In genomic region chr22:37283393-37283937, GRCh38 we compare ENCODE assay signal across 9 cellular contexts. TPM values are rescaled to one million over a fixed set of nuclear protein-coding genes. Genes with fewer than 3 reads are reported as not detected.
DNase-seq lines count a peak whose midpoint lies in the region; ATAC-seq and TF ChIP-seq lines count a peak whose summit lies in the region.
"Had no signal": no experiment of that assay in that cellular context is flagged by ENCODE, and none has a peak within 500 bp of the region (broad histone marks: within the 10 kb centered on the region; RNA-seq: fewer than 3 reads in every experiment).

No MANE protein-coding gene starts in this region.

- intact Hi-C loops in CD8-positive, alpha-beta T cell (cut with DNase I, micrococcal nuclease): loop anchor here in 1 of 2 experiments (2.0 kb wide), 2 partner anchors 17 to 33 kb away; no protein-coding TSS in a partner anchor
- intact Hi-C loops in OCI-LY7 (cut with micrococcal nuclease; ENCODE audit: unreplicated experiment): no loop called here
- intact Hi-C loops in ascending aorta (cut with DNase I): no loop called here
- intact Hi-C loops in A673 (cut with micrococcal nuclease; ENCODE audit: unreplicated experiment): no loop called here

- H3K36me3 ChIP-seq in CD8-positive, alpha-beta T cell (ENCODE audit: insufficient read depth, low read length): peaks cover 19% of the 10 kb centered on the region
- peaks cover 3% of the 10 kb centered on the region; the same call in 1 of the 2 replicates for H3K36me3 ChIP-seq in OCI-LY7 (ENCODE audit: insufficient read depth, low read length)
- H3K36me3 ChIP-seq in ascending aorta: no peaks in the 10 kb centered on the region
- no peaks in the 10 kb centered on the region for H3K36me3 ChIP-seq in muscle layer of duodenum (ENCODE audit: control insufficient read depth in 1 of 2, insufficient read depth in 2 of 2, low read length in 2 of 2)
- no peaks in the 10 kb centered on the region for H3K36me3 ChIP-seq in A673 (ENCODE audit: insufficient read depth, low read length, poor library complexity, severe bottlenecking)

- peak in 4 of 7 experiments; percentile 49 to 80 (median 64) for DNase-seq in CD8-positive, alpha-beta T cell
- DNase-seq in OCI-LY7 (ENCODE audit: low spot score) (peak; percentile 56), ascending aorta (ENCODE audit: low spot score in 2 of 2) (no peak), A673 (ENCODE audit: low spot score) (no peak), T1000 (lab: John Stamatoyannopoulos, UW) (no peak), NCI-H2196 treated with DMSO at 0.1 percent for 48 hours (lab: John Stamatoyannopoulos, UW; ENCODE audit: unreplicated experiment) (no peak)
- DNase-seq: NCI-H1417 treated with DMSO at 0.1 percent for 48 hours had no signal

- POLR2A ChIA-PET in CD8-positive, alpha-beta T cell (lab: Charles Lee): interaction anchor here (0.7 to 2.6 kb wide), 5 partner anchors 13 to 26 kb away, joined by 3 to 12 read pairs (median 4); no protein-coding TSS in a partner anchor
- POLR2A ChIA-PET in OCI-LY7 (lab: Charles Lee) (interaction anchor here (0.6 to 1.6 kb wide), 6 partner anchors 17 to 207 kb away, joined by 3 to 7 read pairs (median 5); no protein-coding TSS in a partner anchor), A673 (lab: Charles Lee; ENCODE audit: low non-redundant PET) (no interaction called here)

- no peaks in the 10 kb centered on the region for H3K9me3 ChIP-seq in CD8-positive, alpha-beta T cell (ENCODE audit: low read length)
- H3K9me3 ChIP-seq in OCI-LY7 (ENCODE audit: low read length) (no peaks in the 10 kb centered on the region), ascending aorta (no peaks in the 10 kb centered on the region), muscle layer of duodenum (ENCODE audit: control insufficient read depth in 1 of 2, low read length in 2 of 2) (no peaks in the 10 kb centered on the region), A673 (ENCODE audit: low read depth, low read length, poor library complexity, severe bottlenecking) (no peaks in the 10 kb centered on the region)

- no peaks in the 10 kb centered on the region for H3K9me2 ChIP-seq in OCI-LY7 (ENCODE audit: insufficient read depth, low read length)

- H3K4me1 ChIP-seq in CD8-positive, alpha-beta T cell (ENCODE audit: insufficient read depth, low read length): peaks cover 53% of the 10 kb centered on the region
- H3K4me1 ChIP-seq in OCI-LY7 (ENCODE audit: insufficient read depth, low read length, poor library complexity, severe bottlenecking) (peaks cover 56% of the 10 kb centered on the region), ascending aorta (no peaks in the 10 kb centered on the region), muscle layer of duodenum (ENCODE audit: control insufficient read depth in 1 of 2, insufficient read depth in 2 of 2, low read length in 2 of 2) (peaks cover 0 to 8% of the 10 kb centered on the region in 2 donors), A673 (ENCODE audit: insufficient read depth, low read length, poor library complexity, severe bottlenecking) (no peaks in the 10 kb centered on the region)

- H3K27me3 Mint-ChIP-seq in CD8-positive, alpha-beta T cell (ENCODE audit: low read depth): no peaks in the 10 kb centered on the region

- no peak for TF ChIP-seq CTCF in CD8-positive, alpha-beta T cell (IDR thresholded peaks at IDR 0.05)
- TF ChIP-seq CTCF in OCI-LY7 (conservative IDR thresholded peaks at IDR 0.05; ENCODE audit: low read length) (peak; percentile 72), ascending aorta (IDR thresholded peaks at IDR 0.05) (no peak), A673 (conservative IDR thresholded peaks at IDR 0.05; ENCODE audit: low read depth, low read length) (no peak)

- H3K4me3 ChIP-seq in CD8-positive, alpha-beta T cell (ENCODE audit: low read depth, low read length): peak overlapping the region; percentile 98
- H3K4me3 ChIP-seq in OCI-LY7 (ENCODE audit: low read depth, low read length, poor library complexity, severe bottlenecking) (peak overlapping the region; percentile 80), ascending aorta (peak overlapping the region; percentile 1 to 55), muscle layer of duodenum (ENCODE audit: low read depth in 1 of 2, low read length in 2 of 2) (peak overlapping the region; percentile 39 to 70), A673 (ENCODE audit: low read depth, low read length, poor library complexity, severe bottlenecking) (no peak overlapping the region)

- H3K27ac ChIP-seq in CD8-positive, alpha-beta T cell (ENCODE audit: low read depth, low read length): peak overlapping the region; percentile 84
- peak overlapping the region; percentile 89 for H3K27ac ChIP-seq in OCI-LY7 (ENCODE audit: low read depth, low read length, poor library complexity, severe bottlenecking)
- peak overlapping the region in 1 of 2 donors; percentile 33 for H3K27ac ChIP-seq in ascending aorta
- peak overlapping the region; percentile 84 for H3K27ac ChIP-seq in muscle layer of duodenum (ENCODE audit: low read length)
- no peak overlapping the region for H3K27ac ChIP-seq in A673 (ENCODE audit: low read depth, low read length, poor library complexity, severe bottlenecking)

- peaks cover 10% of the 10 kb centered on the region; the same call in 1 of the 2 replicates for H3K79me2 ChIP-seq in OCI-LY7 (ENCODE audit: insufficient read depth, low read depth, low read length)

- ATAC-seq in CD8-positive, alpha-beta T cell: no peak
- ATAC-seq in HG02938 (IDR thresholded peaks at IDR 0.05; ENCODE audit: unreplicated experiment): no peak

- no peak overlapping the region; the same call in 1 of the 2 replicates for H2AFZ ChIP-seq in OCI-LY7 (ENCODE audit: low read length)

- peak overlapping the region; percentile 89 for H3K4me3 Mint-ChIP-seq in CD8-positive, alpha-beta T cell

- H4K20me1 ChIP-seq in OCI-LY7 (ENCODE audit: insufficient read depth, low read length): no peaks in the 10 kb centered on the region

- peaks cover 67% of the 10 kb centered on the region for H3K4me1 Mint-ChIP-seq in CD8-positive, alpha-beta T cell (ENCODE audit: low read depth)

- CTCF ChIA-PET in CD8-positive, alpha-beta T cell (lab: Charles Lee): interaction anchor here (0.6 to 3.6 kb wide), 5 partner anchors 16 to 87 kb away, joined by 3 to 15 read pairs (median 5); no protein-coding TSS in a partner anchor
- CTCF ChIA-PET in OCI-LY7 (lab: Charles Lee; ENCODE audit: unreplicated experiment) (no interaction called here), A673 (lab: Charles Lee) (no interaction called here)

- peak overlapping the region; percentile 98 for H3K27ac Mint-ChIP-seq in CD8-positive, alpha-beta T cell

- no peaks in the 10 kb centered on the region for H3K9me3 Mint-ChIP-seq in CD8-positive, alpha-beta T cell

- H3K4me2 ChIP-seq in OCI-LY7 (ENCODE audit: low read length): peak overlapping the region; percentile 91

- H3K27me3 ChIP-seq in CD8-positive, alpha-beta T cell (ENCODE audit: insufficient read depth, low read length): no peaks in the 10 kb centered on the region
- H3K27me3 ChIP-seq in ascending aorta (peaks cover 6% of the 10 kb centered on the region), muscle layer of duodenum (ENCODE audit: low read depth, low read length) (no peaks in the 10 kb centered on the region), A673 (replicated peaks; ENCODE audit: insufficient read depth, low read depth, low read length, poor library complexity) (no peaks in the 10 kb centered on the region)

- H3K36me3 Mint-ChIP-seq in CD8-positive, alpha-beta T cell: peaks cover 50% of the 10 kb centered on the region

- no TSS peak for BruUV-seq in OCI-LY7 (replicated peaks; lab: Mats Ljungman, UMichigan)
- BruUV-seq in A673 (replicated peaks; lab: Mats Ljungman, UMichigan): no TSS peak

RNA-seq across cellular contexts. Expression of gene CYTH4, which starts 1.2 kb away (rescaled TPM):
- 100 to 1,000 TPM; 129 to 143 TPM for total RNA-seq in CD8-positive, alpha-beta T cell
- 20.6 and 35.0 TPM in 2 replicates for total RNA-seq in OCI-LY7 (2014; rRNA removed; shearing (Covaris generic))
- total RNA-seq in OCI-LY7 (2022) (24.8 and 28.1 TPM in 2 replicates), ascending aorta (130 TPM), A673 (2021) (not detected in 2 replicates)

RNA-seq across cellular contexts. Expression of gene RAC2, which starts 39.4 kb away (rescaled TPM):
- 100 to 1,000 TPM; 152 to 159 TPM for total RNA-seq in CD8-positive, alpha-beta T cell
- total RNA-seq in OCI-LY7 (2014; rRNA removed; shearing (Covaris generic)): 91.5 and 142 TPM in 2 replicates
- total RNA-seq in OCI-LY7 (2022): 321 and 331 TPM in 2 replicates
- total RNA-seq in ascending aorta: 11.5 TPM
- total RNA-seq in A673 (2021): 4.0 and 5.8 TPM in 2 replicates

Comparison
In these comparisons a context has a peak if more than half of its experiments do, and no peak if none do; other contexts are left out.
1. DNase-seq: peak in CD8-positive, alpha-beta T cell (4 of 7) and OCI-LY7 (single experiment); none in ascending aorta (0 of 2), A673 (single experiment), T1000 (single experiment) and NCI-H2196 treated with DMSO at 0.1 percent for 48 hours (single experiment).
2. RNA of gene CYTH4, which starts 1.2 kb away (total RNA-seq): 129 to 143 TPM in CD8-positive, alpha-beta T cell, 130 TPM in ascending aorta (single experiment) and 20.6 to 35.0 TPM in OCI-LY7; not detected in A673; every median in the first group is over 10 times any median in the second.